13 cellular contexts compared by ENCODE assay signal in the genomic region with DNA sequence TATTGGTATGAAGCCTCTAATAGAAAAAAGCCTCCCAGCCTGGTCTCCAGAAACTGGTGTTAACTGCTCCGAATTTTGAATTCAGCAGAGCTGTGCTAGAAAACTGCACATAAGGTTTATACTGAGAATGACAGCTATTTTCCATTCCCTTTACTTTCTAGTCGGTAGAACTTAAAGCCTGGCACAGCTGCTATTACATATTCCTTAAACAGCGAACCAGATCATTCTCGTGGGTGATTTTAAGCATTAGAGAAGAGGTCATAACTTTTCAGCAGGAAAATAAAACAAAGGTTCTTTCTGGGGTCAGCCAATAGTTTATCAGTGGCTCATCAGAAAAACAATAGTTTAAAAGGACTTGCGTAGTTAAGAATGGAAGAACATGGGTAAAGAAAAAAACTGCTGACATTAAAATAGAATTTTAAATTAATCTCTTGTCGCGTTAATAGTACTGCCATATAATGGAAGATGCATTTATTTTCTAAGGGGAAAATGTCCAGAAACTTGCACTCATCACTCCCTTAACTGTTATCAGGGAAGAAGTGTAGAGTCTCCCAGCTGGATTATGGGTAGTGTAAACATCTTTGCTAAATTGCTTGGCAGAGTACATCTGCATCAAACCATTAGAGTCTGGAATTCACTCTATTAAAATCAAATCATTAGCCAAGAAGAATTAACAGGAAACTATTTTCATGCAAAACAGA. TPM values are rescaled to one million over a fixed set of nuclear protein-coding genes. Genes with fewer than 3 reads are reported as not detected.
DNase-seq lines count a peak whose midpoint lies in the region; ATAC-seq and TF ChIP-seq lines count a peak whose summit lies in the region.
"Had no signal": no experiment of that assay in that cellular context is flagged by ENCODE, and none has a peak within 500 bp of the region (broad histone marks: within the 10 kb centered on the region; RNA-seq: fewer than 3 reads in every experiment).

No MANE protein-coding gene starts in this region.

- H3K27ac ChIP-seq in GM23338 (ENCODE audit: low read depth) (no peak overlapping the region), gastroesophageal sphincter (peak overlapping the region; percentile 16 to 97 (median 66)), brain microvascular endothelial cell (no peak overlapping the region)

- TF ChIP-seq CTCF in GM23338 (conservative IDR thresholded peaks at IDR 0.05; ENCODE audit: low read depth in 2 of 2) (no peak), gastroesophageal sphincter (IDR thresholded peaks at IDR 0.05) (no peak), natural killer cell (IDR thresholded peaks at IDR 0.05) (no peak), brain microvascular endothelial cell (IDR thresholded peaks at IDR 0.05; ENCODE audit: low read depth, low read length, missing control alignments) (no peak)

- no peaks in the 10 kb centered on the region for H3K9me2 ChIP-seq in GM23338 (ENCODE audit: insufficient read depth)

- peaks cover 29% of the 10 kb centered on the region for H4K20me1 ChIP-seq in GM23338 (replicated peaks; ENCODE audit: insufficient read depth)

- H3K27me3 Mint-ChIP-seq in GM23338 (ENCODE audit: insufficient read depth, low read depth, poor library complexity) (peaks cover 7% of the 10 kb centered on the region), natural killer cell (ENCODE audit: low read depth in 2 of 2) (no peaks in the 10 kb centered on the region)
- H3K27me3 Mint-ChIP-seq in activated naive CD8-positive, alpha-beta T cell, result no peaks in the 10 kb centered on the region
- H3K27me3 Mint-ChIP-seq: stimulated activated memory B cell treated with anti-CD40 and anti-IgM and Interleukin-4, amounts not matched to agents 10 μg/mL and 1 μg/mL and 100 μg/mL, for 72 hours had no signal

- DNase-seq in GM23338 (ENCODE audit: low spot score) (no peak), CD1c-positive myeloid dendritic cell (ENCODE audit: extremely low spot score) (no peak), natural killer cell (no peak), brain microvascular endothelial cell (no peak)
- DNase-seq: activated CD4-positive, alpha-beta T cell treated with anti-CD3 and anti-CD28 coated beads for 1 hour; activated T-cell treated with anti-CD3 and anti-CD28 coated beads, Interleukin-2, amount 50 U/mL, for 72 hours; H9; stimulated activated CD4-positive, alpha-beta T cell treated with anti-CD3 and anti-CD28 coated beads, Interleukin-2, amount 100 ng/mL, for 48 hours had no signal

- in situ Hi-C loops in brain microvascular endothelial cell (cut with HindIII; ENCODE audit: low pct_ligation_motif_present, low sequenced_read_pairs), result loop anchor here (25.0 kb wide), 1 partner anchor 249 kb away; no protein-coding TSS in a partner anchor

- ATAC-seq in GM23338 (no peak), gastroesophageal sphincter (no peak), natural killer cell (no peak), HG03460 (IDR thresholded peaks at IDR 0.05; ENCODE audit: unreplicated experiment) (no peak)
- ATAC-seq: activated T-cell treated with anti-CD3 and anti-CD28 coated beads, Interleukin-2, amount 50 U/mL, for 72 hours; stimulated activated memory B cell treated with anti-CD40 and anti-IgM and Interleukin-4, amounts not matched to agents 10 μg/mL and 1 μg/mL and 100 μg/mL, for 72 hours had no signal

- no peaks in the 10 kb centered on the region for H3K9me3 Mint-ChIP-seq in GM23338
- H3K9me3 Mint-ChIP-seq in activated naive CD8-positive, alpha-beta T cell (ENCODE audit: low read depth), result no peaks in the 10 kb centered on the region
- H3K9me3 Mint-ChIP-seq in natural killer cell, result no peaks in the 10 kb centered on the region
- H3K9me3 Mint-ChIP-seq: activated T-cell treated with anti-CD3 and anti-CD28 coated beads, Interleukin-2, amount 50 U/mL, for 72 hours; H9; stimulated activated memory B cell treated with anti-CD40 and anti-IgM and Interleukin-4, amounts not matched to agents 10 μg/mL and 1 μg/mL and 100 μg/mL, for 72 hours had no signal

- no peak overlapping the region for H3K4me3 ChIP-seq in GM23338
- no peak overlapping the region for H3K4me3 ChIP-seq in gastroesophageal sphincter
- H3K4me3 ChIP-seq in skeletal muscle satellite cell (ENCODE audit: low read length), result no peak overlapping the region
- H3K4me3 ChIP-seq in brain microvascular endothelial cell (ENCODE audit: low read depth, low read length), result no peak overlapping the region

- no peak for TF ChIP-seq EP300 in gastroesophageal sphincter (IDR thresholded peaks at IDR 0.05)

- intact Hi-C loops in natural killer cell (cut with micrococcal nuclease), result no loop called here

- H3K27ac Mint-ChIP-seq in GM23338 (no peak overlapping the region), natural killer cell (no peak overlapping the region)
- peak overlapping the region; percentile 36 for H3K27ac Mint-ChIP-seq in activated naive CD8-positive, alpha-beta T cell
- H3K27ac Mint-ChIP-seq: activated T-cell treated with anti-CD3 and anti-CD28 coated beads, Interleukin-2, amount 50 U/mL, for 72 hours; H9; stimulated activated memory B cell treated with anti-CD40 and anti-IgM and Interleukin-4, amounts not matched to agents 10 μg/mL and 1 μg/mL and 100 μg/mL, for 72 hours had no signal

- H3K4me3 Mint-ChIP-seq in GM23338 (no peak overlapping the region; the same call in 2 of the 3 replicates), natural killer cell (no peak overlapping the region)
- H3K4me3 Mint-ChIP-seq in activated naive CD8-positive, alpha-beta T cell, result no peak overlapping the region
- H3K4me3 Mint-ChIP-seq: H9; stimulated activated memory B cell treated with anti-CD40 and anti-IgM and Interleukin-4, amounts not matched to agents 10 μg/mL and 1 μg/mL and 100 μg/mL, for 72 hours had no signal

- H3K36me3 Mint-ChIP-seq in GM23338 (ENCODE audit: low read depth) (no peaks in the 10 kb centered on the region), natural killer cell (no peaks in the 10 kb centered on the region)
- peaks cover 4% of the 10 kb centered on the region for H3K36me3 Mint-ChIP-seq in activated naive CD8-positive, alpha-beta T cell

- H3K9me3 ChIP-seq in gastroesophageal sphincter (no peaks in the 10 kb centered on the region), skeletal muscle satellite cell (replicated peaks; ENCODE audit: low read length) (no peaks in the 10 kb centered on the region)

- H2AFZ ChIP-seq in GM23338, result no peak overlapping the region

- H3K9ac ChIP-seq in skeletal muscle satellite cell (ENCODE audit: low read depth, low read length), result no peak overlapping the region

- H3K36me3 ChIP-seq in GM23338 (ENCODE audit: insufficient read depth) (no peaks in the 10 kb centered on the region), gastroesophageal sphincter (no peaks in the 10 kb centered on the region), skeletal muscle satellite cell (ENCODE audit: insufficient read depth, low read length) (peaks cover 5% of the 10 kb centered on the region), brain microvascular endothelial cell (replicated peaks) (no peaks in the 10 kb centered on the region)

- H3K79me2 ChIP-seq in GM23338 (replicated peaks; ENCODE audit: insufficient read depth), result peaks cover 100% of the 10 kb centered on the region

- 5 to 16% methylated on average over 7 of the region's 7 CpGs for WGBS in gastroesophageal sphincter (ENCODE audit: low coverage in 1 of 2), 2 donors

- no peak for TF ChIP-seq POLR2A in gastroesophageal sphincter (IDR thresholded peaks at IDR 0.05)

- peak overlapping the region; percentile 11 for H3K4me2 ChIP-seq in GM23338
- peak overlapping the region; percentile 19 for H3K4me2 ChIP-seq in skeletal muscle satellite cell (ENCODE audit: low read length)

- H3F3A ChIP-seq in GM23338 (replicated peaks; ENCODE audit: low read depth), result no peaks in the 10 kb centered on the region

- H3K4me1 ChIP-seq in GM23338 (ENCODE audit: insufficient read depth), result peaks cover 51% of the 10 kb centered on the region
- H3K4me1 ChIP-seq in gastroesophageal sphincter, result peaks cover 20 to 100% (median 78%) of the 10 kb centered on the region in 3 donors
- H3K4me1 ChIP-seq in skeletal muscle satellite cell (ENCODE audit: control insufficient read depth, insufficient read depth, low read length), result peaks cover 77% of the 10 kb centered on the region

- H3K4me1 Mint-ChIP-seq in GM23338 (peaks cover 70% of the 10 kb centered on the region), natural killer cell (peaks cover 90 to 97% of the 10 kb centered on the region in 2 donors)
- peaks cover 93% of the 10 kb centered on the region for H3K4me1 Mint-ChIP-seq in activated naive CD8-positive, alpha-beta T cell (ENCODE audit: low read depth)

- H3K27me3 ChIP-seq in GM23338 (ENCODE audit: insufficient read depth) (no peaks in the 10 kb centered on the region), gastroesophageal sphincter (no peaks in the 10 kb centered on the region), skeletal muscle satellite cell (ENCODE audit: control insufficient read depth, insufficient read depth, low read length) (no peaks in the 10 kb centered on the region), brain microvascular endothelial cell (replicated peaks) (no peaks in the 10 kb centered on the region)

TF ChIP-seq in GM23338, 12 proteins besides CTCF, POLR2A, EP300 and RAD21:
- TF ChIP-seq JUNB (IDR thresholded peaks at IDR 0.05; ENCODE audit: unreplicated experiment) (no peak), NANOG (IDR thresholded peaks at IDR 0.05; ENCODE audit: borderline replicate concordance) (no peak), EZH2phosphoT487 (IDR thresholded peaks at IDR 0.05; ENCODE audit: unreplicated experiment) (no peak), CREB1 (CRISPR knock-in tag; IDR thresholded peaks at IDR 0.05; ENCODE audit: low read depth) (no peak), ZNF331 (CRISPR knock-in tag; IDR thresholded peaks at IDR 0.05; ENCODE audit: low read depth) (no peak), POLR2AphosphoS5 (IDR thresholded peaks at IDR 0.05; ENCODE audit: low read depth) (no peak)
- TF ChIP-seq, protein P1, sequence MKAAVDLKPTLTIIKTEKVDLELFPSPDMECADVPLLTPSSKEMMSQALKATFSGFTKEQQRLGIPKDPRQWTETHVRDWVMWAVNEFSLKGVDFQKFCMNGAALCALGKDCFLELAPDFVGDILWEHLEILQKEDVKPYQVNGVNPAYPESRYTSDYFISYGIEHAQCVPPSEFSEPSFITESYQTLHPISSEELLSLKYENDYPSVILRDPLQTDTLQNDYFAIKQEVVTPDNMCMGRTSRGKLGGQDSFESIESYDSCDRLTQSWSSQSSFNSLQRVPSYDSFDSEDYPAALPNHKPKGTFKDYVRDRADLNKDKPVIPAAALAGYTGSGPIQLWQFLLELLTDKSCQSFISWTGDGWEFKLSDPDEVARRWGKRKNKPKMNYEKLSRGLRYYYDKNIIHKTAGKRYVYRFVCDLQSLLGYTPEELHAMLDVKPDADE (IDR thresholded peaks at IDR 0.05), result no peak
TF ChIP-seq in GM23338: peak in this region for 0.

RNA-seq across cellular contexts. Expression of a gene that starts 7.9 kb away (rescaled TPM):
- total RNA-seq in GM23338 (2014; rRNA removed; shearing (Covaris generic)), result 39.1 and 45.9 TPM in 2 replicates
- polyA plus RNA-seq in GM23338 (2016; fragmentation: Nextera tagmentation; extraction: Ambion mirVana), result 20.8 and 23.2 TPM in 2 replicates
- 100 to 1,000 TPM in 1 of 4 donors, 10 to 100 TPM in 3; 53.4 to 128 (median 58.2) TPM for total RNA-seq in gastroesophageal sphincter
- total RNA-seq in skeletal muscle satellite cell (2012; rRNA removed), result 31.9 and 32.8 TPM in 2 replicates
- 10 to 100 TPM; 29.5 to 42.8 (median 34.6) TPM for total RNA-seq in natural killer cell

Comparison
In these comparisons a context has a peak if more than half of its experiments do, and no peak if none do; other contexts are left out.
1. H3K27ac ChIP-seq: peak in gastroesophageal sphincter (4 of 4); none in GM23338 (single experiment) and brain microvascular endothelial cell (single experiment).